In the genomic region with DNA sequence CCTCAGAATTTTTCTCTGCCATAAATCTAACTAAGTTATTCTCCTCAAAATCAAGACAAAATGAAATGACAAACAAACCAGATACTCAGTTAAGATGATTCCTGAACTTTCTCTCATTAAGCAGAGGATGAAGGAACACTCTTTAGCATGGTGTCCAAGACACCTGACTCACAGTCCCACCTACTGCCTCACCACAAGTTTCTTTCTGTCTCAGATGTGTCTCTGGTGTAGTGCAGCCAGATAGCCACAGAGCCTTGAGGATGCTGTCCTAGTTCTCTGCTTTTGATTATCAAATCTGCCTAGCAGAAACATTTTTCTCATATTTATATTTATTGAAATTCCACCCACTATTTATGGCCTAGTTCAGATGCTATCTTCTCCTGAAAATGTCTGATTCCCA, we compare ENCODE assay signal across 15 cellular contexts.
DNase-seq lines count a peak whose midpoint lies in the region; ATAC-seq, FAIRE-seq and TF ChIP-seq lines count a peak whose summit lies in the region.
"Had no signal": no experiment of that assay in that cellular context is flagged by ENCODE, and none has a peak within 500 bp of the region (broad histone marks: within the 10 kb centered on the region; RNA-seq: fewer than 3 reads in every experiment).

No MANE protein-coding gene starts in this region.

- peak; percentile 61 for FAIRE-seq in GM12891 (lab: Jason Lieb, UNC)
- FAIRE-seq: K562 had no signal

- peaks cover 4% of the 10 kb centered on the region for H3K9me3 Mint-ChIP-seq in stimulated activated memory B cell treated with anti-CD40 and anti-IgM and Interleukin-4, amounts not matched to agents 10 μg/mL and 1 μg/mL and 100 μg/mL, for 72 hours

- intact Hi-C loops in upper lobe of right lung (cut with DNase I): no loop called here
- intact Hi-C loops in Right ventricle myocardium superior (cut with DNase I): no loop called here

- no peaks in the 10 kb centered on the region for H3K27me3 ChIP-seq in foreskin keratinocyte
- no peaks in the 10 kb centered on the region for H3K27me3 ChIP-seq in upper lobe of right lung

- no peaks in the 10 kb centered on the region for H3K9me3 ChIP-seq in upper lobe of right lung

- DNase-seq in GM12891 (ENCODE audit: insufficient read length, low spot score): no peak
- no peak for DNase-seq in foreskin keratinocyte
- DNase-seq in upper lobe of right lung: no peak
- no peak for DNase-seq in Right ventricle myocardium superior
- DNase-seq: activated CD4-positive, alpha-beta T cell treated with anti-CD3 and anti-CD28 coated beads, Interleukin-2, amount 50 U/mL, for 48 hours; activated naive CD4-positive, alpha-beta T cell treated with anti-CD3 and anti-CD28 coated beads, Interleukin-2, amount 10 ng/mL, durations not matched to agents 7 days and 5 days; stimulated activated CD4-positive, alpha-beta T cell treated with anti-CD3 and anti-CD28 coated beads, Interleukin-4, amount 100 ng/mL, for 24 hours; T-helper 1 cell had no signal

- no peak overlapping the region for H3K27ac Mint-ChIP-seq in stimulated activated memory B cell treated with anti-CD40 and anti-IgM and Interleukin-4, amounts not matched to agents 10 μg/mL and 1 μg/mL and 100 μg/mL, for 72 hours
- H3K27ac Mint-ChIP-seq: activated naive CD4-positive, alpha-beta T cell treated with anti-CD3 and anti-CD28 coated beads, Interleukin-2, amount 10 ng/mL, durations not matched to agents 7 days and 5 days had no signal

- ATAC-seq in GM19328 (IDR thresholded peaks at IDR 0.05; ENCODE audit: unreplicated experiment): peak; percentile 99
- ATAC-seq in HG02588 (IDR thresholded peaks at IDR 0.05; ENCODE audit: unreplicated experiment): peak; percentile 99
- peak; percentile 99 for ATAC-seq in HG03175 (IDR thresholded peaks at IDR 0.05; ENCODE audit: unreplicated experiment)
- no peak for ATAC-seq in foreskin keratinocyte
- no peak for ATAC-seq in upper lobe of right lung
- ATAC-seq in stimulated activated memory B cell treated with anti-CD40 and anti-IgM and Interleukin-4, amounts not matched to agents 10 μg/mL and 1 μg/mL and 100 μg/mL, for 72 hours: no peak
- ATAC-seq in Right ventricle myocardium superior (ENCODE audit: poor library complexity): no peak
- ATAC-seq: K562 had no signal

- H3K36me3 Mint-ChIP-seq in stimulated activated memory B cell treated with anti-CD40 and anti-IgM and Interleukin-4, amounts not matched to agents 10 μg/mL and 1 μg/mL and 100 μg/mL, for 72 hours: peaks cover 6% of the 10 kb centered on the region
- H3K36me3 Mint-ChIP-seq: activated naive CD4-positive, alpha-beta T cell treated with anti-CD3 and anti-CD28 coated beads, Interleukin-2, amount 10 ng/mL, durations not matched to agents 7 days and 5 days had no signal

- H3K4me3 Mint-ChIP-seq in stimulated activated memory B cell treated with anti-CD40 and anti-IgM and Interleukin-4, amounts not matched to agents 10 μg/mL and 1 μg/mL and 100 μg/mL, for 72 hours: no peak overlapping the region
- H3K4me3 Mint-ChIP-seq: activated naive CD4-positive, alpha-beta T cell treated with anti-CD3 and anti-CD28 coated beads, Interleukin-2, amount 10 ng/mL, durations not matched to agents 7 days and 5 days; central memory CD8-positive, alpha-beta T cell; mesothelial cell of epicardium had no signal

- TF ChIP-seq CTCF in foreskin keratinocyte (conservative IDR thresholded peaks at IDR 0.05) (no peak), upper lobe of right lung (IDR thresholded peaks at IDR 0.05) (no peak)

- H3K27me3 Mint-ChIP-seq in stimulated activated memory B cell treated with anti-CD40 and anti-IgM and Interleukin-4, amounts not matched to agents 10 μg/mL and 1 μg/mL and 100 μg/mL, for 72 hours: no peaks in the 10 kb centered on the region
- H3K27me3 Mint-ChIP-seq: activated naive CD4-positive, alpha-beta T cell treated with anti-CD3 and anti-CD28 coated beads, Interleukin-2, amount 10 ng/mL, durations not matched to agents 7 days and 5 days; central memory CD8-positive, alpha-beta T cell had no signal

- TF ChIP-seq POLR2A in GM12891 (IDR thresholded peaks at IDR 0.05; ENCODE audit: low read depth, low read length): no peak

- H3K4me3 ChIP-seq in upper lobe of right lung: no peak overlapping the region
- H3K4me3 ChIP-seq: K562 had no signal

- H3K4me1 Mint-ChIP-seq in stimulated activated memory B cell treated with anti-CD40 and anti-IgM and Interleukin-4, amounts not matched to agents 10 μg/mL and 1 μg/mL and 100 μg/mL, for 72 hours: peaks cover 4% of the 10 kb centered on the region
- H3K4me1 Mint-ChIP-seq: activated naive CD4-positive, alpha-beta T cell treated with anti-CD3 and anti-CD28 coated beads, Interleukin-2, amount 10 ng/mL, durations not matched to agents 7 days and 5 days had no signal

- H3K36me3 ChIP-seq in upper lobe of right lung: no peaks in the 10 kb centered on the region

- H3K27ac ChIP-seq in foreskin keratinocyte (no peak overlapping the region), upper lobe of right lung (no peak overlapping the region)

- H3K4me1 ChIP-seq in foreskin keratinocyte (no peaks in the 10 kb centered on the region), upper lobe of right lung (no peaks in the 10 kb centered on the region)

TF ChIP-seq in GM12891, 5 proteins besides CTCF, POLR2A, EP300 and RAD21:
- TF ChIP-seq TAF1 (IDR thresholded peaks at IDR 0.05; ENCODE audit: low read depth, low read length): no peak
- no peak for TF ChIP-seq PAX5 (IDR thresholded peaks at IDR 0.05; ENCODE audit: insufficient read depth, low read length, severe bottlenecking)
- TF ChIP-seq POU2F2 (IDR thresholded peaks at IDR 0.05; ENCODE audit: low read depth, low read length): no peak
- no peak for TF ChIP-seq SPI1 (IDR thresholded peaks at IDR 0.05; ENCODE audit: low read depth, low read length)
- TF ChIP-seq POLR2AphosphoS5 (IDR thresholded peaks at IDR 0.05; ENCODE audit: low read depth, low read length): no peak

Comparison
In these comparisons a context has a peak if more than half of its experiments do, and no peak if none do; other contexts are left out.
1. ATAC-seq: peak in GM19328 (single experiment), HG02588 (single experiment) and HG03175 (single experiment); none in foreskin keratinocyte (single experiment), upper lobe of right lung (single experiment), stimulated activated memory B cell treated with anti-CD40 and anti-IgM and Interleukin-4, amounts not matched to agents 10 μg/mL and 1 μg/mL and 100 μg/mL, for 72 hours (single experiment) and Right ventricle myocardium superior (single experiment).